8 cellular contexts compared by ENCODE assay signal in the genomic region with DNA sequence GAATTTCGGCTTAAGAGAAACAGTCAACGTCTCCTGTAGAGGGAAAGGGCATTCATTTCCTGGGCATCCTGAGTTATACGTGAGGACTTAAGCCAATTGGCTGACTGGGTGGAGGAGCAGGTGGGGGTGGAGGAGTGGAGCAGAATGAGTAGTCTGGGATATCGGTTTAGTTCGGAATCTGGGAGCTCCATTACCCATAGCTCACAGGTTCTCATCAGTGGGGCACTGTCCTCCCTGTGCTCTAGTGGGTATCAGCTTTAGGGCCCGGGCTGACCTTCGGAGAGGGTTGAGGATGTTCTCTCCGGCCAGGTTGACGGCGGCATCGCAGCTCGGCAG.
DNase-seq lines count a peak whose midpoint lies in the region; ATAC-seq lines count a peak whose summit lies in the region.

No MANE protein-coding gene starts in this region.

- H3K4me3 ChIP-seq in mucosa of stomach (ENCODE audit: low read length), result peak overlapping the region; percentile 61

- DNase-seq in NCI-H2196 treated with DMSO at 0.1 percent for 48 hours (lab: John Stamatoyannopoulos, UW; ENCODE audit: unreplicated experiment) (peak; percentile 75), caudate nucleus (lab: John Stamatoyannopoulos, UW) (no peak), NCI-H774 (lab: John Stamatoyannopoulos, UW) (no peak)

- no peaks in the 10 kb centered on the region for H3K27me3 ChIP-seq in mucosa of stomach (ENCODE audit: control insufficient read depth, insufficient read depth, low read length)

- peak; percentile 1 for ATAC-seq in GM21825 (IDR thresholded peaks at IDR 0.05; ENCODE audit: unreplicated experiment)
- no peak for ATAC-seq in HG02623 (IDR thresholded peaks at IDR 0.05; ENCODE audit: unreplicated experiment)
- no peak for ATAC-seq in GM18867 (IDR thresholded peaks at IDR 0.05; ENCODE audit: unreplicated experiment)
- no peak for ATAC-seq in HG02678 (IDR thresholded peaks at IDR 0.05; ENCODE audit: unreplicated experiment)

- peak overlapping the region; percentile 99 for H3K27ac ChIP-seq in caudate nucleus (ENCODE audit: low read depth, low read length)

- peak overlapping the region; percentile 91 for H3K9ac ChIP-seq in mucosa of stomach (ENCODE audit: low read length)

- peaks cover 20% of the 10 kb centered on the region for H3K36me3 ChIP-seq in mucosa of stomach (ENCODE audit: control insufficient read depth, insufficient read depth, low read length)

- H3K4me1 ChIP-seq in mucosa of stomach (ENCODE audit: control insufficient read depth, insufficient read depth, low read length), result peaks cover 19% of the 10 kb centered on the region

- no peaks in the 10 kb centered on the region for H3K9me3 ChIP-seq in mucosa of stomach (ENCODE audit: control insufficient read depth, low read length)
